Comparison of ENCODE assay signal across 15 cellular contexts in genomic region chr3:56868706-56869105, GRCh38.
DNase-seq lines count a peak whose midpoint lies in the region; ATAC-seq and TF ChIP-seq lines count a peak whose summit lies in the region.
"Had no signal": no experiment of that assay in that cellular context is flagged by ENCODE, and none has a peak within 500 bp of the region (broad histone marks: within the 10 kb centered on the region; RNA-seq: fewer than 3 reads in every experiment).

No MANE protein-coding gene starts in this region.

- H3K27me3 ChIP-seq in PC-3 (ENCODE audit: low read length) (no peaks in the 10 kb centered on the region), HAP-1 (ENCODE audit: low read depth) (no peaks in the 10 kb centered on the region)
- H3K27me3 ChIP-seq in CD8-positive, alpha-beta T cell (ENCODE audit: insufficient read depth, low read length), result no peaks in the 10 kb centered on the region

- BruUV-seq in PC-3 (replicated peaks; lab: Mats Ljungman, UMichigan), result no TSS peak

- H3K36me3 ChIP-seq in PC-3 (ENCODE audit: low read depth, low read length) (no peaks in the 10 kb centered on the region), HAP-1 (replicated peaks) (no peaks in the 10 kb centered on the region)
- no peaks in the 10 kb centered on the region for H3K36me3 ChIP-seq in CD8-positive, alpha-beta T cell (ENCODE audit: insufficient read depth, low read length)

- POLR2A ChIA-PET in PC-3 (lab: Charles Lee; ENCODE audit: unreplicated experiment), result interaction anchor here (0.6 kb wide), 1 partner anchor 67 kb away, joined by 3 read pairs; the partner anchor contains the start of gene ARHGEF3
- POLR2A ChIA-PET in CD8-positive, alpha-beta T cell (lab: Charles Lee), result interaction anchor here (0.8 kb wide), 1 partner anchor 18 kb away, joined by 4 read pairs; no protein-coding TSS in a partner anchor

- no peak overlapping the region for H2AFZ ChIP-seq in PC-3 (ENCODE audit: low read length)

- no peaks in the 10 kb centered on the region for H3K36me3 Mint-ChIP-seq in activated naive CD8-positive, alpha-beta T cell
- H3K36me3 Mint-ChIP-seq in activated naive CD8-positive, alpha-beta T cell treated with anti-CD3 and anti-CD28 coated beads, Interleukin-2, amount 50 U/mL, for 24 hours (ENCODE audit: low read depth), result peaks cover 6% of the 10 kb centered on the region
- no peaks in the 10 kb centered on the region for H3K36me3 Mint-ChIP-seq in central memory CD8-positive, alpha-beta T cell (ENCODE audit: insufficient read depth)
- H3K36me3 Mint-ChIP-seq in CD8-positive, alpha-beta T cell, result peaks cover 2% of the 10 kb centered on the region
- H3K36me3 Mint-ChIP-seq: CD14-positive monocyte, IgD-negative memory B cell had no signal

- H3K9me3 Mint-ChIP-seq in activated naive CD8-positive, alpha-beta T cell (ENCODE audit: low read depth), result no peaks in the 10 kb centered on the region
- H3K9me3 Mint-ChIP-seq in activated naive CD8-positive, alpha-beta T cell treated with anti-CD3 and anti-CD28 coated beads, Interleukin-2, amount 50 U/mL, for 24 hours, result no peaks in the 10 kb centered on the region
- peaks cover 5% of the 10 kb centered on the region for H3K9me3 Mint-ChIP-seq in central memory CD8-positive, alpha-beta T cell
- peaks cover 0 to 8% of the 10 kb centered on the region in 2 donors for H3K9me3 Mint-ChIP-seq in stimulated activated naive CD8-positive, alpha-beta T cell treated with anti-CD3 and anti-CD28 coated beads, Interleukin-15, amount 100 ng/mL, for 72 hours
- H3K9me3 Mint-ChIP-seq in CD8-positive, alpha-beta T cell, result peaks cover 4% of the 10 kb centered on the region

- no peaks in the 10 kb centered on the region for H3F3A ChIP-seq in PC-3 (ENCODE audit: low read length, unreplicated experiment)

- H3K9me2 ChIP-seq in PC-3 (replicated peaks; ENCODE audit: low read length), result no peaks in the 10 kb centered on the region

- H3K4me3 Mint-ChIP-seq in activated naive CD8-positive, alpha-beta T cell, result no peak overlapping the region
- H3K4me3 Mint-ChIP-seq in activated naive CD8-positive, alpha-beta T cell treated with anti-CD3 and anti-CD28 coated beads, Interleukin-2, amount 50 U/mL, for 24 hours, result no peak overlapping the region
- H3K4me3 Mint-ChIP-seq in central memory CD8-positive, alpha-beta T cell, result no peak overlapping the region
- peak overlapping the region; percentile 64 to 67 for H3K4me3 Mint-ChIP-seq in stimulated activated naive CD8-positive, alpha-beta T cell treated with anti-CD3 and anti-CD28 coated beads, Interleukin-15, amount 100 ng/mL, for 72 hours
- H3K4me3 Mint-ChIP-seq in CD8-positive, alpha-beta T cell, result no peak overlapping the region
- H3K4me3 Mint-ChIP-seq: IgD-negative memory B cell had no signal

- H3K4me2 ChIP-seq in PC-3 (ENCODE audit: low read length), result peak overlapping the region; percentile 64

- H3K9me3 ChIP-seq in PC-3 (ENCODE audit: low read length), result no peaks in the 10 kb centered on the region
- H3K9me3 ChIP-seq in CD8-positive, alpha-beta T cell (ENCODE audit: low read length), result no peaks in the 10 kb centered on the region
- no peaks in the 10 kb centered on the region for H3K9me3 ChIP-seq in HAP-1

- H3K79me2 ChIP-seq in PC-3 (ENCODE audit: low read length), result no peaks in the 10 kb centered on the region

- in situ Hi-C loops in HAP-1 (cut with MboI; ENCODE audit: low sequenced_read_pairs), result no loop called here

- H3K27ac ChIP-seq in PC-3 (ENCODE audit: low read length), result no peak overlapping the region
- no peak overlapping the region for H3K27ac ChIP-seq in CD8-positive, alpha-beta T cell (ENCODE audit: low read depth, low read length)
- H3K27ac ChIP-seq: RWPE1 had no signal

- intact Hi-C loops in PC-3 (cut with micrococcal nuclease), result no loop called here
- intact Hi-C loops in CD8-positive, alpha-beta T cell (cut with DNase I, micrococcal nuclease), result no loop called here

- H3K4me3 ChIP-seq in PC-3 (ENCODE audit: low read length) (peak overlapping the region; percentile 36; the same call in 1 of the 2 replicates), HAP-1 (no peak overlapping the region)
- no peak overlapping the region for H3K4me3 ChIP-seq in CD8-positive, alpha-beta T cell (ENCODE audit: low read depth, low read length)

- no peak overlapping the region for H3K9ac ChIP-seq in PC-3 (ENCODE audit: low read length)

- no peaks in the 10 kb centered on the region for H3K27me3 Mint-ChIP-seq in activated naive CD8-positive, alpha-beta T cell
- no peaks in the 10 kb centered on the region for H3K27me3 Mint-ChIP-seq in activated naive CD8-positive, alpha-beta T cell treated with anti-CD3 and anti-CD28 coated beads, Interleukin-2, amount 50 U/mL, for 24 hours
- H3K27me3 Mint-ChIP-seq in central memory CD8-positive, alpha-beta T cell, result no peaks in the 10 kb centered on the region
- no peaks in the 10 kb centered on the region for H3K27me3 Mint-ChIP-seq in stimulated activated naive CD8-positive, alpha-beta T cell treated with anti-CD3 and anti-CD28 coated beads, Interleukin-15, amount 100 ng/mL, for 72 hours
- H3K27me3 Mint-ChIP-seq in CD8-positive, alpha-beta T cell (ENCODE audit: low read depth), result no peaks in the 10 kb centered on the region

- H3K27ac Mint-ChIP-seq in activated naive CD8-positive, alpha-beta T cell, result peak overlapping the region; percentile 5
- H3K27ac Mint-ChIP-seq in activated naive CD8-positive, alpha-beta T cell treated with anti-CD3 and anti-CD28 coated beads, Interleukin-2, amount 50 U/mL, for 24 hours, result no peak overlapping the region
- H3K27ac Mint-ChIP-seq in central memory CD8-positive, alpha-beta T cell (ENCODE audit: low read depth), result peak overlapping the region; percentile 22
- H3K27ac Mint-ChIP-seq in stimulated activated naive CD8-positive, alpha-beta T cell treated with anti-CD3 and anti-CD28 coated beads, Interleukin-15, amount 100 ng/mL, for 72 hours, result no peak overlapping the region
- no peak overlapping the region for H3K27ac Mint-ChIP-seq in CD8-positive, alpha-beta T cell
- H3K27ac Mint-ChIP-seq: CD14-positive monocyte, IgD-negative memory B cell had no signal

- DNase-seq in activated naive CD8-positive, alpha-beta T cell treated with anti-CD3 and anti-CD28 coated beads, Interleukin-2, amount 50 U/mL, for 24 hours, result no peak
- DNase-seq in PC-3, result no peak
- DNase-seq in central memory CD8-positive, alpha-beta T cell (ENCODE audit: low spot score in 2 of 2), result no peak
- DNase-seq in stimulated activated naive CD8-positive, alpha-beta T cell treated with anti-CD3 and anti-CD28 coated beads, Interleukin-15, amount 100 ng/mL, for 72 hours, result no peak
- no peak for DNase-seq in CD8-positive, alpha-beta T cell
- DNase-seq in HAP-1 (ENCODE audit: low spot score in 2 of 2), result no peak
- DNase-seq in effector CD4-positive, alpha-beta T cell, result no peak
- DNase-seq: Calu3, Kasumi-1, NCI-H187, NCI-H526 had no signal

- ATAC-seq in activated naive CD8-positive, alpha-beta T cell treated with anti-CD3 and anti-CD28 coated beads, Interleukin-2, amount 50 U/mL, for 24 hours, result no peak
- ATAC-seq in PC-3, result no peak
- ATAC-seq in central memory CD8-positive, alpha-beta T cell (replicated peaks; ENCODE audit: extremely low read depth, poor library complexity, severe bottlenecking), result no peak
- no peak for ATAC-seq in stimulated activated naive CD8-positive, alpha-beta T cell treated with anti-CD3 and anti-CD28 coated beads, Interleukin-15, amount 100 ng/mL, for 72 hours
- no peak for ATAC-seq in CD8-positive, alpha-beta T cell

- no peak for TF ChIP-seq CTCF in PC-3 (conservative IDR thresholded peaks at IDR 0.05; ENCODE audit: low read depth, low read length)
- no peak for TF ChIP-seq CTCF in CD8-positive, alpha-beta T cell (IDR thresholded peaks at IDR 0.05)

- H3K4me1 ChIP-seq in PC-3 (ENCODE audit: insufficient read depth, low read length) (peaks cover 22% of the 10 kb centered on the region), HAP-1 (no peaks in the 10 kb centered on the region)
- peaks cover 14% of the 10 kb centered on the region for H3K4me1 ChIP-seq in CD8-positive, alpha-beta T cell (ENCODE audit: insufficient read depth, low read length)

- peaks cover 71% of the 10 kb centered on the region for H3K4me1 Mint-ChIP-seq in activated naive CD8-positive, alpha-beta T cell (ENCODE audit: low read depth)
- H3K4me1 Mint-ChIP-seq in activated naive CD8-positive, alpha-beta T cell treated with anti-CD3 and anti-CD28 coated beads, Interleukin-2, amount 50 U/mL, for 24 hours, result peaks cover 81% of the 10 kb centered on the region
- H3K4me1 Mint-ChIP-seq in central memory CD8-positive, alpha-beta T cell, result peaks cover 31% of the 10 kb centered on the region
- peaks cover 75% of the 10 kb centered on the region for H3K4me1 Mint-ChIP-seq in stimulated activated naive CD8-positive, alpha-beta T cell treated with anti-CD3 and anti-CD28 coated beads, Interleukin-15, amount 100 ng/mL, for 72 hours
- peaks cover 48% of the 10 kb centered on the region for H3K4me1 Mint-ChIP-seq in CD8-positive, alpha-beta T cell (ENCODE audit: low read depth)

- no peaks in the 10 kb centered on the region for H4K20me1 ChIP-seq in PC-3 (ENCODE audit: low read length)

- CTCF ChIA-PET in PC-3 (lab: Charles Lee), result interaction anchor here (0.6 kb wide), 1 partner anchor 19 kb away, joined by 5 read pairs; no protein-coding TSS in a partner anchor
- CTCF ChIA-PET in CD8-positive, alpha-beta T cell (lab: Charles Lee), result interaction anchor here (1.7 kb wide), 1 partner anchor 119 kb away, joined by 4 read pairs; no protein-coding TSS in a partner anchor

Comparison
In these comparisons a context has a peak if more than half of its experiments do, and no peak if none do; other contexts are left out.
1. H3K27ac Mint-ChIP-seq: peak in activated naive CD8-positive, alpha-beta T cell (single experiment) and central memory CD8-positive, alpha-beta T cell (single experiment); none in activated naive CD8-positive, alpha-beta T cell treated with anti-CD3 and anti-CD28 coated beads, Interleukin-2, amount 50 U/mL, for 24 hours (single experiment), stimulated activated naive CD8-positive, alpha-beta T cell treated with anti-CD3 and anti-CD28 coated beads, Interleukin-15, amount 100 ng/mL, for 72 hours (0 of 2) and CD8-positive, alpha-beta T cell (single experiment).
2. H3K4me3 Mint-ChIP-seq: peak in stimulated activated naive CD8-positive, alpha-beta T cell treated with anti-CD3 and anti-CD28 coated beads, Interleukin-15, amount 100 ng/mL, for 72 hours (2 of 2); none in activated naive CD8-positive, alpha-beta T cell (single experiment), activated naive CD8-positive, alpha-beta T cell treated with anti-CD3 and anti-CD28 coated beads, Interleukin-2, amount 50 U/mL, for 24 hours (single experiment), central memory CD8-positive, alpha-beta T cell (single experiment) and CD8-positive, alpha-beta T cell (single experiment).